Comparison of ENCODE assay signal across 1 cellular context in the genomic region with DNA sequence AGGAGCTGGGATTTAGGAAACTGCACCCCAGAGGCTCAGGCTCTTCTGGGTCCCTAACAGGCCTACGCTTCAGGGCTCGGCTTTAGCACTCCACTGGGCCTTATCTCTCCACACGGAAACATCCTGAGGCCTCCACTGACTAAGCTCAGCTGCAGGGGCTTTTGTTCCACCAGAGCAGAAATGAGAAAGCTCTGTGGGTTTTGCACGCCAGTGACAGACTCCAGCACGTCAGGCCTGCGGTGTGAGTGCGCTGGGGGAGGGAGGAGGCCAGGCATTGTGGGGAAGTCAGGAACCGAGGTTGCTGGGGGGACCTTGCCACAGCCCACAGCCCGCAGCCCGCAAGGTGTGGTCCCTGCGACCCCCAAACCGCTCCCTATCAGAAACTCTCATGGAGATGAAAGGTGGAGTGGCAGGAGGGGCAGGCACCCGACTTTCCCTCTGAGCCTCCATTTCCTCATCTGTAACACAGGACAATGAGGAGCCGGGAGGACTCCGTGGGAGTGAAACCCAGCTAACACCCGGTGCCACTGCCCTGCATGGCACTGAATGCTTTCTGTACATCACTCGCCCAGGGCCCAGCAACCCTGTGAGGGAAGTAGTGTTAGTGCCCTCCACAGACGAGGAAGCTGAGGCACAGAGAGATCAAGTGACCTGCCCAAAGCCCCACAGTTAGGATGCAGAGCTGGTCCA.
TF ChIP-seq lines count a peak whose summit lies in the region.

No MANE protein-coding gene starts in this region.

TF ChIP-seq in SK-N-SH treated with all-trans-retinoic acid at 6 μM for 48 hours, 23 proteins besides CTCF, POLR2A, EP300 and RAD21 (continued from another document):
- TF ChIP-seq TSHZ2 (CRISPR knock-in tag; IDR thresholded peaks at IDR 0.05) (no peak), PPARA (CRISPR knock-in tag; IDR thresholded peaks at IDR 0.05; ENCODE audit: borderline replicate concordance) (no peak), CSRNP3 (CRISPR knock-in tag; IDR thresholded peaks at IDR 0.05) (no peak), ZFP3 (CRISPR knock-in tag; IDR thresholded peaks at IDR 0.05) (no peak), BACH2 (CRISPR knock-in tag; IDR thresholded peaks at IDR 0.05; ENCODE audit: borderline replicate concordance) (no peak), ZNF565 (CRISPR knock-in tag; conservative IDR thresholded peaks at IDR 0.05; ENCODE audit: low read depth) (no peak)
